ENCODE assay signal across 11 cellular contexts in the genomic region with DNA sequence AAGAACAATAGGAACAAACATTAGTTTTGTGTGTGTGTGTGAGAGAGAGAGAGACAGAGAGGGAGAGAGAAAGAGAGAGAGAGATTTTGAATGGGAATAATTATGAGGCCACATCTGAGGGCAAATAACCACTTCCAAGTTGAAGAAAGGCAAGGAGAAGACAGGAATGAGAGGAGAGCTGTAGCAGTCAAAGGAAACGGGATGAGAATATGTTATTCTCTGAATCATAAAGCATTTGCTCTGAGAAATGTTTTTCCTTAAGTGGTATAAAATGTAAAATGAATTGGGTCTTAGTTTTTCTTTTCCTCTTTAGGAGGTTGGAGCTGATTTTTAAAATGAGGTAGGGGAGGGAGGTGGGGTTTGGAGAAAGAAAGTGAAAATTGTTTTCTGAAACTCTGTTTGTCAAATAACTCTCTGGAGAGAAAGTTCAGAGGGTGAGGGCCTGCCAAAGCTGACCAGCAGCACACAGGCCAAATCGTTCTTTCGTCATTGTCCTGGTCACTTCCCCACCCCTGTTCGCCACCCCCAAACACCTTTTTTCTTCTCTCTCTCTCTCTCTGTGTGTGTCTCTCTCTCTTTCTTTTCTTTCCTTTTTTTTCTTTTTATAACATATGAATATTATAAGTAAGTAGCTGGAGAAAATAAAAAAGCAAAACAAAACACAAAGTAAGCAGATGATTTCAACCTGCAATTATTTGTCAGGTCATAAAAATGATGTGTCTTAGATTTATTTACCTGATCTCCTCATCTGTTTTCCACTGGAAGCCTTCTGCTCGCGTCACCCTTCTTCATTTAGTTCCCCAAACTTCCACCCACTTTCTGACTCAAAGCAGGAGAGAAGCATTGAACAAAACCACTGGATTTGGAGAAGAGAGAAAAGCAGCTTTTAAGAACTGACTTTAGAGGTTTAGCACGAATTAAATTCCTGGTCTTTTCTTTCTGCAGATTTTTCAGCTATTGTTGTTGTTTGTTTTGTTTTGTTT.
DNase-seq lines count a peak whose midpoint lies in the region; ATAC-seq and TF ChIP-seq lines count a peak whose summit lies in the region.
"Had no signal": no experiment of that assay in that cellular context is flagged by ENCODE, and none has a peak within 500 bp of the region (broad histone marks: within the 10 kb centered on the region; RNA-seq: fewer than 3 reads in every experiment).

No MANE protein-coding gene starts in this region.

- no peak for TF ChIP-seq POLR2A in stomach (IDR thresholded peaks at IDR 0.05)

- peaks cover 49 to 96% (median 78%) of the 10 kb centered on the region in 4 donors for H3K4me1 ChIP-seq in stomach

- peak overlapping the region; percentile 91 for H3K27ac ChIP-seq in cingulate gyrus (ENCODE audit: low read depth, low read length)
- peak overlapping the region; percentile 56 for H3K27ac ChIP-seq in layer of hippocampus (ENCODE audit: low read depth, low read length)
- peak overlapping the region; percentile 66 to 94 (median 87) for H3K27ac ChIP-seq in stomach

- H3K36me3 ChIP-seq in stomach = no peaks in the 10 kb centered on the region

- no peak for TF ChIP-seq CTCF in stomach (IDR thresholded peaks at IDR 0.05)

- ATAC-seq in GM19455 (IDR thresholded peaks at IDR 0.05; ENCODE audit: unreplicated experiment) (no peak), left colon (no peak)
- ATAC-seq: effector memory CD8-positive, alpha-beta T cell had no signal

- 35 to 58% (median 47%) methylated on average over 7 of the region's 7 CpGs for WGBS in stomach, 5 donors

- no peaks in the 10 kb centered on the region for H3K27me3 ChIP-seq in layer of hippocampus (ENCODE audit: control insufficient read depth, insufficient read depth, low read length)
- H3K27me3 ChIP-seq in stomach = no peaks in the 10 kb centered on the region

- no peak overlapping the region for H3K4me3 ChIP-seq in stomach

- TF ChIP-seq EP300 in stomach (IDR thresholded peaks at IDR 0.05) = no peak

- DNase-seq in GM04504 (ENCODE audit: low read depth) = peak; percentile 69
- no peak for DNase-seq in stomach
- no peak for DNase-seq in left colon
- no peak for DNase-seq in SIG-M5 treated with dmso at 0.1 percent for 504 hours (lab: John Stamatoyannopoulos, UW; ENCODE audit: unreplicated experiment)
- DNase-seq in cerebellar cortex (ENCODE audit: low spot score) = no peak
- DNase-seq: effector memory CD8-positive, alpha-beta T cell; stimulated activated naive CD4-positive, alpha-beta T cell; T1000 had no signal

- intact Hi-C loops in stomach (cut with DNase I; ENCODE audit: low total_unique reads) = no loop called here
- intact Hi-C loops in left colon (cut with DNase I, micrococcal nuclease) = loop anchor here in 1 of 2 donors (10.0 kb wide), 2 partner anchors 50 to 520 kb away; partner anchors contain the start of gene BCL6

- no peaks in the 10 kb centered on the region for H3K9me3 ChIP-seq in stomach
